Comparison of ENCODE assay signal across 8 cellular contexts in genomic region chr20:50729925-50730764, GRCh38. TPM values are rescaled to one million over a fixed set of nuclear protein-coding genes. Genes with fewer than 3 reads are reported as not detected.
DNase-seq lines count a peak whose midpoint lies in the region; ATAC-seq and TF ChIP-seq lines count a peak whose summit lies in the region.

No MANE protein-coding gene starts in this region.

- CTCF ChIA-PET in activated CD4-positive, alpha-beta T cell treated with anti-CD3 and anti-CD28 coated beads, Interleukin-2, amount 10 ng/mL, durations not matched to agents 7 days and 5 days (lab: Charles Lee) = interaction anchor here (0.7 to 1.4 kb wide), 4 partner anchors 20 to 543 kb away, joined by 3 to 5 read pairs (median 3); no protein-coding TSS in a partner anchor
- CTCF ChIA-PET in HEK293T (lab: Yijun Ruan, JAX) = interaction anchor here (0.6 to 1.2 kb wide), 2 partner anchors 19 to 243 kb away, joined by 3 to 5 read pairs; no protein-coding TSS in a partner anchor

- no peaks in the 10 kb centered on the region for H3K27me3 Mint-ChIP-seq in activated CD4-positive, alpha-beta T cell treated with anti-CD3 and anti-CD28 coated beads, Interleukin-2, amount 10 ng/mL, durations not matched to agents 7 days and 5 days

- TF ChIP-seq POLR2A in prostate gland (IDR thresholded peaks at IDR 0.05) = no peak

- WGBS in prostate gland = 26% methylated on average over 21 of the region's 21 CpGs

- H3K9me3 Mint-ChIP-seq in activated CD4-positive, alpha-beta T cell treated with anti-CD3 and anti-CD28 coated beads, Interleukin-2, amount 10 ng/mL, durations not matched to agents 7 days and 5 days = no peaks in the 10 kb centered on the region

- H3K36me3 Mint-ChIP-seq in activated CD4-positive, alpha-beta T cell treated with anti-CD3 and anti-CD28 coated beads, Interleukin-2, amount 10 ng/mL, durations not matched to agents 7 days and 5 days (ENCODE audit: low read depth) = no peaks in the 10 kb centered on the region

- no peak for DNase-seq in activated CD4-positive, alpha-beta T cell treated with anti-CD3 and anti-CD28 coated beads, Interleukin-2, amount 10 ng/mL, durations not matched to agents 7 days and 5 days
- DNase-seq in activated CD4-positive, alpha-beta T cell treated with anti-CD3 and anti-CD28 coated beads for 4 hours = no peak
- DNase-seq in glomerular visceral epithelial cell (ENCODE audit: extremely low spot score) (peak; percentile 53), prostate gland (ENCODE audit: low spot score) (no peak), GF-D8 (lab: John Stamatoyannopoulos, UW) (no peak), HEK293T (ENCODE audit: extremely low spot score) (no peak)

- H3K36me3 ChIP-seq in prostate gland = no peaks in the 10 kb centered on the region

- intact Hi-C loops in prostate gland (cut with DNase I) = no loop called here

- H3K4me1 Mint-ChIP-seq in activated CD4-positive, alpha-beta T cell treated with anti-CD3 and anti-CD28 coated beads, Interleukin-2, amount 10 ng/mL, durations not matched to agents 7 days and 5 days = peaks cover 24% of the 10 kb centered on the region

- H3K27ac ChIP-seq in prostate gland = peak overlapping the region; percentile 60 to 74

- H3K4me3 ChIP-seq in WI38 (ENCODE audit: low read depth, low read length) (peak overlapping the region; percentile 77), prostate gland (peak overlapping the region; percentile 73 to 85)

- H3K27ac Mint-ChIP-seq in activated CD4-positive, alpha-beta T cell treated with anti-CD3 and anti-CD28 coated beads, Interleukin-2, amount 10 ng/mL, durations not matched to agents 7 days and 5 days = peak overlapping the region; percentile 83

- ATAC-seq in HG02678 (IDR thresholded peaks at IDR 0.05; ENCODE audit: unreplicated experiment) = no peak

- H3K4me1 ChIP-seq in prostate gland (replicated peaks) = peaks cover 3% of the 10 kb centered on the region

- H3K27me3 ChIP-seq in prostate gland (replicated peaks; ENCODE audit: insufficient read depth) = no peaks in the 10 kb centered on the region

- TF ChIP-seq CTCF in WI38 (IDR thresholded peaks at IDR 0.05; ENCODE audit: low read depth, low read length) (no peak), prostate gland (IDR thresholded peaks at IDR 0.05) (no peak)

- POLR2A ChIA-PET in activated CD4-positive, alpha-beta T cell treated with anti-CD3 and anti-CD28 coated beads, Interleukin-2, amount 10 ng/mL, durations not matched to agents 7 days and 5 days (lab: Charles Lee) = no interaction called here
- POLR2A ChIA-PET in HEK293T (lab: Yijun Ruan, JAX) = interaction anchor here (1.3 to 2.2 kb wide), 3 partner anchors 12 to 19 kb away, joined by 4 to 7 read pairs (median 4); no protein-coding TSS in a partner anchor

- peak overlapping the region; percentile 87 for H3K4me3 Mint-ChIP-seq in activated CD4-positive, alpha-beta T cell treated with anti-CD3 and anti-CD28 coated beads, Interleukin-2, amount 10 ng/mL, durations not matched to agents 7 days and 5 days

- H3K9me3 ChIP-seq in prostate gland = no peaks in the 10 kb centered on the region

TF ChIP-seq in HEK293T, 16 proteins besides CTCF, POLR2A, EP300 and RAD21:
- TF ChIP-seq PKNOX1 (IDR thresholded peaks at IDR 0.05) (no peak), FOXA1 (IDR thresholded peaks at IDR 0.05) (no peak), ELF4 (IDR thresholded peaks at IDR 0.05) (no peak), BHLHE40 (IDR thresholded peaks at IDR 0.05; ENCODE audit: borderline replicate concordance) (no peak), NFRKB (IDR thresholded peaks at IDR 0.05) (no peak), SP1 (IDR thresholded peaks at IDR 0.05) (no peak), L3MBTL2 (conservative IDR thresholded peaks at IDR 0.05) (no peak), TARDBP (IDR thresholded peaks at IDR 0.05) (no peak), LEF1 (IDR thresholded peaks at IDR 0.05; ENCODE audit: borderline replicate concordance) (no peak), CTBP1 (IDR thresholded peaks at IDR 0.05; ENCODE audit: borderline replicate concordance) (no peak), HDGF (IDR thresholded peaks at IDR 0.05; ENCODE audit: borderline replicate concordance) (no peak), ZNF384 (IDR thresholded peaks at IDR 0.05) (no peak; the same call in 1 of the 2 replicates), SUZ12 (IDR thresholded peaks at IDR 0.05) (no peak), FOXK2 (IDR thresholded peaks at IDR 0.05) (no peak), ARNT (IDR thresholded peaks at IDR 0.05) (no peak), FOXM1 (IDR thresholded peaks at IDR 0.05; ENCODE audit: borderline replicate concordance) (no peak)
TF ChIP-seq in HEK293T: peak in this region for 0.

RNA-seq across cellular contexts. Expression of gene PARD6B, which starts 1.2 kb away (rescaled TPM):
- 1 to 10 TPM; 4.2 to 4.4 TPM for total RNA-seq in activated CD4-positive, alpha-beta T cell treated with anti-CD3 and anti-CD28 coated beads, Interleukin-2, amount 10 ng/mL, durations not matched to agents 7 days and 5 days
- total RNA-seq in prostate gland = 10 to 100 TPM in 1 of 2 donors, 1 to 10 TPM in 1; 8.3 to 14.4 TPM

RNA-seq across cellular contexts. Expression of gene RIPOR3, which starts 38.8 kb away (rescaled TPM):
- total RNA-seq in activated CD4-positive, alpha-beta T cell treated with anti-CD3 and anti-CD28 coated beads, Interleukin-2, amount 10 ng/mL, durations not matched to agents 7 days and 5 days = not detected
- 10 to 100 TPM in 1 of 2 donors, under 1 TPM in 1; 0.55 to 11.3 TPM for total RNA-seq in prostate gland
